ENCODE assay signal across 10 cellular contexts in genomic region chr4:55547918-55548317, GRCh38. TPM values are rescaled to one million over a fixed set of nuclear protein-coding genes. Genes with fewer than 3 reads are reported as not detected.
A peak's percentile ranks its signal among the peaks of the same experiment; 100 is the strongest.
DNase-seq lines count a peak whose midpoint lies in the region; ATAC-seq and TF ChIP-seq lines count a peak whose summit lies in the region.
"Had no signal": no experiment of that assay in that cellular context is flagged by ENCODE, and none has a peak within 500 bp of the region (broad histone marks: within the 10 kb centered on the region; RNA-seq: fewer than 3 reads in every experiment).

No MANE protein-coding gene starts in this region.

- peak overlapping the region; percentile 95 for H3K4me3 Mint-ChIP-seq in activated naive CD4-positive, alpha-beta T cell treated with anti-CD3 and anti-CD28 coated beads, Interleukin-2, amount 50 U/mL, for 24 hours
- H3K4me3 Mint-ChIP-seq in activated naive CD8-positive, alpha-beta T cell treated with anti-CD3 and anti-CD28 coated beads, Interleukin-2, amount 50 U/mL, for 24 hours = peak overlapping the region; percentile 87

- no peak overlapping the region for H3K27ac Mint-ChIP-seq in activated naive CD4-positive, alpha-beta T cell treated with anti-CD3 and anti-CD28 coated beads, Interleukin-2, amount 50 U/mL, for 24 hours
- H3K27ac Mint-ChIP-seq in activated naive CD8-positive, alpha-beta T cell treated with anti-CD3 and anti-CD28 coated beads, Interleukin-2, amount 50 U/mL, for 24 hours = peak overlapping the region; percentile 42

- H3K36me3 ChIP-seq in left lung (no peaks in the 10 kb centered on the region), transverse colon (no peaks in the 10 kb centered on the region)

- in situ Hi-C loops in transverse colon (cut with MboI; ENCODE audit: low pct_ligation_motif_present in 1 of 4, low pct_unique_long_range_greater_than_20kb in 1 of 4, low sequenced_read_pairs in 3 of 4) = loop anchor here in 1 of 4 donors (25.0 kb wide), 1 partner anchor 211 kb away; the partner anchor contains the start of gene SRD5A3

- peaks cover 48% of the 10 kb centered on the region for H3K4me1 Mint-ChIP-seq in activated naive CD4-positive, alpha-beta T cell treated with anti-CD3 and anti-CD28 coated beads, Interleukin-2, amount 50 U/mL, for 24 hours
- peaks cover 58% of the 10 kb centered on the region for H3K4me1 Mint-ChIP-seq in activated naive CD8-positive, alpha-beta T cell treated with anti-CD3 and anti-CD28 coated beads, Interleukin-2, amount 50 U/mL, for 24 hours

- H3K27ac ChIP-seq in left lung (peak overlapping the region; percentile 93 to 99), transverse colon (peak overlapping the region; percentile 97 to 100 (median 98))

- no peak for TF ChIP-seq POLR2A in transverse colon (IDR thresholded peaks at IDR 0.05)

- H3K9me3 ChIP-seq in left lung = no peaks in the 10 kb centered on the region
- no peaks in the 10 kb centered on the region for H3K9me3 ChIP-seq in transverse colon

- TF ChIP-seq EP300 in transverse colon (IDR thresholded peaks at IDR 0.05; ENCODE audit: low read depth) = no peak

- intact Hi-C loops in left lung (cut with DNase I) (loop anchor here in 1 of 2 donors (10.0 kb wide), 1 partner anchor 203 kb away; the partner anchor contains the start of gene SRD5A3), transverse colon (cut with DNase I; ENCODE audit: low total_unique reads) (loop anchor here (5.0 kb wide), 1 partner anchor 201 kb away; the partner anchor contains the start of gene SRD5A3)

- WGBS in transverse colon (ENCODE audit: low coverage in 1 of 2), 2 donors = 58 to 83% methylated on average over 2 to 4 of the region's 4 CpGs

- peaks cover 4 to 18% of the 10 kb centered on the region in 2 donors for H3K4me1 ChIP-seq in left lung
- H3K4me1 ChIP-seq in transverse colon = peaks cover 0 to 29% (median 19%) of the 10 kb centered on the region in 4 donors

- no peaks in the 10 kb centered on the region for H3K9me3 Mint-ChIP-seq in activated naive CD4-positive, alpha-beta T cell treated with anti-CD3 and anti-CD28 coated beads, Interleukin-2, amount 50 U/mL, for 24 hours
- H3K9me3 Mint-ChIP-seq in activated naive CD8-positive, alpha-beta T cell treated with anti-CD3 and anti-CD28 coated beads, Interleukin-2, amount 50 U/mL, for 24 hours = no peaks in the 10 kb centered on the region

- peak overlapping the region; percentile 74 to 81 for H3K4me3 ChIP-seq in left lung
- peak overlapping the region in 3 of 4 donors; percentile 72 to 97 (median 85) for H3K4me3 ChIP-seq in transverse colon

- H3K27me3 Mint-ChIP-seq in activated naive CD4-positive, alpha-beta T cell treated with anti-CD3 and anti-CD28 coated beads, Interleukin-2, amount 50 U/mL, for 24 hours = no peaks in the 10 kb centered on the region
- peaks cover 2% of the 10 kb centered on the region for H3K27me3 Mint-ChIP-seq in activated naive CD8-positive, alpha-beta T cell treated with anti-CD3 and anti-CD28 coated beads, Interleukin-2, amount 50 U/mL, for 24 hours

- DNase-seq in activated naive CD4-positive, alpha-beta T cell treated with anti-CD3 and anti-CD28 coated beads, Interleukin-2, amount 50 U/mL, for 16 hours = no peak
- DNase-seq in activated naive CD8-positive, alpha-beta T cell treated with anti-CD3 and anti-CD28 coated beads, Interleukin-2, amount 50 U/mL, for 24 hours = no peak
- no peak for DNase-seq in left lung
- DNase-seq in transverse colon = no peak
- DNase-seq in activated gamma-delta T cell (lab: John Stamatoyannopoulos, UW) = no peak
- DNase-seq: effector memory CD4-positive, alpha-beta T cell; stimulated activated CD4-positive, alpha-beta T cell treated with anti-CD3 and anti-CD28 coated beads, Interleukin-4, amount 100 ng/mL, for 1 hour had no signal

- no peaks in the 10 kb centered on the region for H3K36me3 Mint-ChIP-seq in activated naive CD4-positive, alpha-beta T cell treated with anti-CD3 and anti-CD28 coated beads, Interleukin-2, amount 50 U/mL, for 24 hours
- no peaks in the 10 kb centered on the region for H3K36me3 Mint-ChIP-seq in activated naive CD8-positive, alpha-beta T cell treated with anti-CD3 and anti-CD28 coated beads, Interleukin-2, amount 50 U/mL, for 24 hours (ENCODE audit: low read depth)

- H3K27me3 ChIP-seq in left lung (no peaks in the 10 kb centered on the region), transverse colon (no peaks in the 10 kb centered on the region)

- TF ChIP-seq CTCF in left lung (IDR thresholded peaks at IDR 0.05) (no peak), transverse colon (IDR thresholded peaks at IDR 0.05) (no peak)

- ATAC-seq in activated naive CD8-positive, alpha-beta T cell treated with anti-CD3 and anti-CD28 coated beads, Interleukin-2, amount 50 U/mL, for 24 hours = no peak
- ATAC-seq in left lung = no peak
- no peak for ATAC-seq in HG02678 (IDR thresholded peaks at IDR 0.05; ENCODE audit: unreplicated experiment)
- no peak for ATAC-seq in GM19455 (IDR thresholded peaks at IDR 0.05; ENCODE audit: unreplicated experiment)

RNA-seq across cellular contexts. Expression of gene CLOCK, which starts 1.2 kb away (rescaled TPM):
- total RNA-seq in left lung = 10 to 100 TPM; 24.7 to 27.6 TPM
- 10 to 100 TPM in 3 of 4 donors, 1 to 10 TPM in 1; 6.7 to 19.7 (median 16.9) TPM for total RNA-seq in transverse colon

RNA-seq across cellular contexts. Expression of gene PDCL2, which starts 44.1 kb away (rescaled TPM):
- total RNA-seq in left lung (not detected), transverse colon (not detected)
